Comparison of ENCODE assay signal across 17 cellular contexts in genomic region chr2:119256574-119256921, GRCh38. TPM values are rescaled to one million over a fixed set of nuclear protein-coding genes. Genes with fewer than 3 reads are reported as not detected.
DNase-seq lines count a peak whose midpoint lies in the region; ATAC-seq, FAIRE-seq and TF ChIP-seq lines count a peak whose summit lies in the region.
"Had no signal": no experiment of that assay in that cellular context is flagged by ENCODE, and none has a peak within 500 bp of the region (broad histone marks: within the 10 kb centered on the region; RNA-seq: fewer than 3 reads in every experiment).

No MANE protein-coding gene starts in this region.

- intact Hi-C loops in mammary epithelial cell (cut with micrococcal nuclease): no loop called here
- intact Hi-C loops in right cardiac atrium (cut with DNase I): no loop called here

- H3K27ac ChIP-seq in A549 (peak overlapping the region; percentile 79 to 93), mammary epithelial cell (ENCODE audit: insufficient read depth, low read depth, low read length) (peak overlapping the region; percentile 4), mesenchymal stem cell (ENCODE audit: low read length, poor library complexity, severe bottlenecking) (peak overlapping the region; percentile 98), right cardiac atrium (ENCODE audit: low read length) (no peak overlapping the region)
- H3K27ac ChIP-seq: neutrophil had no signal

- H3K36me3 ChIP-seq in mammary epithelial cell (ENCODE audit: insufficient read depth, low read length) (peaks cover 4% of the 10 kb centered on the region), mesenchymal stem cell (ENCODE audit: control insufficient read depth in 1 of 2, insufficient read depth in 2 of 2, low read depth in 1 of 2, low read length in 2 of 2) (peaks cover 19 to 33% of the 10 kb centered on the region in 2 experiments)

- peak overlapping the region; percentile 21 for H2BK5ac ChIP-seq in mesenchymal stem cell (ENCODE audit: low read depth, low read length, poor library complexity, severe bottlenecking)

- H3K4me1 ChIP-seq in A549 (peaks cover 51% of the 10 kb centered on the region), mammary epithelial cell (ENCODE audit: insufficient read depth, low read length) (peaks cover 47% of the 10 kb centered on the region), mesenchymal stem cell (ENCODE audit: control insufficient read depth, insufficient read depth, low read depth, low read length) (peaks cover 57% of the 10 kb centered on the region), right cardiac atrium (ENCODE audit: control insufficient read depth, insufficient read depth, low read length) (peaks cover 3% of the 10 kb centered on the region)

- no peak overlapping the region for H3K9ac ChIP-seq in mammary epithelial cell (ENCODE audit: insufficient read depth, low read length)
- peak overlapping the region; percentile 45 for H3K9ac ChIP-seq in mesenchymal stem cell (ENCODE audit: low read length)

- H3K79me2 ChIP-seq in mammary epithelial cell (ENCODE audit: insufficient read depth, low read length): peaks cover 10% of the 10 kb centered on the region

- H3K4ac ChIP-seq in mesenchymal stem cell (ENCODE audit: low read depth in 1 of 2, low read length in 2 of 2): peak overlapping the region; percentile 28 to 83

- dilution Hi-C loops in mammary epithelial cell (cut with HindIII; ENCODE audit: low sequenced_read_pairs): no loop called here

- H3K4me2 ChIP-seq in A549: peak overlapping the region; percentile 64
- no peak overlapping the region for H3K4me2 ChIP-seq in mammary epithelial cell (ENCODE audit: insufficient read depth, low read depth, low read length)
- H3K4me2 ChIP-seq in mesenchymal stem cell (ENCODE audit: low read length, poor library complexity, severe bottlenecking): no peak overlapping the region

- peak overlapping the region; percentile 75 for H4K91ac ChIP-seq in mesenchymal stem cell (ENCODE audit: low read length)

- TF ChIP-seq EP300 in A549 (IDR thresholded peaks at IDR 0.05): no peak

- POLR2A ChIA-PET in A549 (lab: Yijun Ruan, JAX): no interaction called here

- no peak for TF ChIP-seq POLR2A in A549 (IDR thresholded peaks at IDR 0.05; ENCODE audit: low read length)

- DNase-seq in A549 (ENCODE audit: low read depth in 1 of 2, low spot score in 1 of 2): no peak
- peak; percentile 54 to 78 for DNase-seq in NCI-H526 (lab: John Stamatoyannopoulos, UW)
- DNase-seq in mammary epithelial cell: no peak
- no peak for DNase-seq in mesenchymal stem cell
- DNase-seq in OCI-M2 (lab: John Stamatoyannopoulos, UW; ENCODE audit: unreplicated experiment): no peak
- no peak for DNase-seq in activated effector memory CD4-positive, alpha-beta T cell treated with anti-CD3 and anti-CD28 coated beads, Interleukin-2, amount 50 U/mL, for 16 hours
- no peak for DNase-seq in right cardiac atrium
- DNase-seq: activated CD4-positive, alpha-beta T cell treated with anti-CD3 and anti-CD28 coated beads for 1 hour; activated gamma-delta T cell; CD4-positive, alpha-beta T cell; DMS79; NCI-H187 treated with DMSO at 0.1 percent for 48 hours; NK-92 treated with Interleukin-12 subunit alpha and Interleukin-12 subunit beta, amount 100 ng/mL, for 24 hours; stimulated activated naive CD8-positive, alpha-beta T cell treated with anti-CD3 and anti-CD28 coated beads, Interleukin-15, amount 100 ng/mL, for 72 hours had no signal

- peak overlapping the region; percentile 75 for H2BK15ac ChIP-seq in mesenchymal stem cell (ENCODE audit: low read depth, poor library complexity, severe bottlenecking)

- CTCF ChIA-PET in A549 (lab: Yijun Ruan, JAX): interaction anchor here (1.8 to 5.7 kb wide), 2 partner anchors 9 to 24 kb away, joined by 5 to 38 read pairs; no protein-coding TSS in a partner anchor
- CTCF ChIA-PET in mammary epithelial cell (lab: Charles Lee; ENCODE audit: low non-redundant PET): no interaction called here

- H4K8ac ChIP-seq in mesenchymal stem cell (ENCODE audit: low read length): peak overlapping the region; percentile 93

- in situ Hi-C loops in mammary epithelial cell (cut with MboI; ENCODE audit: low sequenced_read_pairs in 2 of 2): loop anchor here in 1 of 2 donors (25.0 kb wide), 1 partner anchor 244 kb away; no protein-coding TSS in a partner anchor

- peak overlapping the region; percentile 67 to 79 for H3K18ac ChIP-seq in mesenchymal stem cell (ENCODE audit: low read depth in 1 of 2, low read length in 2 of 2)

- no peaks in the 10 kb centered on the region for H4K20me1 ChIP-seq in mammary epithelial cell (ENCODE audit: insufficient read depth, low read length)

- peak overlapping the region; percentile 80 for H2AK5ac ChIP-seq in mesenchymal stem cell (ENCODE audit: low read length, severe bottlenecking)

- no peak for FAIRE-seq in A549 (lab: Jason Lieb, UNC)
- FAIRE-seq: colon had no signal

- H3K23ac ChIP-seq in mesenchymal stem cell (ENCODE audit: low read length in 2 of 2): no peak overlapping the region

- peak overlapping the region; percentile 69 for H2BK120ac ChIP-seq in mesenchymal stem cell (ENCODE audit: low read depth, low read length)

- no peak for ATAC-seq in A549
- no peak for ATAC-seq in GM19395 (IDR thresholded peaks at IDR 0.05; ENCODE audit: unreplicated experiment)
- ATAC-seq in right cardiac atrium: no peak
- ATAC-seq: stimulated activated naive CD8-positive, alpha-beta T cell treated with anti-CD3 and anti-CD28 coated beads, Interleukin-15, amount 100 ng/mL, for 72 hours had no signal

- no TSS peak for BruUV-seq in mammary epithelial cell (replicated peaks; lab: Mats Ljungman, UMichigan)

- 90% methylated on average over 2 of the region's 2 CpGs for WGBS in A549 (ENCODE audit: missing lambda C conversion rate)
- 100% methylated on average over 1 of the region's 2 CpGs for WGBS in mammary epithelial cell (ENCODE audit: low coverage, missing lambda C conversion rate)
- no CpG with 5 or more reads among the region's 2 CpGs for WGBS in mesenchymal stem cell
- 84% methylated on average over 2 of the region's 2 CpGs for whole genome bisulfite sequencing in right cardiac atrium

- H3K79me1 ChIP-seq in mesenchymal stem cell (replicated peaks; ENCODE audit: low read length, poor library complexity, severe bottlenecking): peaks cover 16% of the 10 kb centered on the region

- H2BK12ac ChIP-seq in mesenchymal stem cell (ENCODE audit: low read length in 2 of 2): peak overlapping the region; percentile 29 to 93

- H3K9me3 ChIP-seq in A549 (no peaks in the 10 kb centered on the region), mammary epithelial cell (replicated peaks; ENCODE audit: insufficient read depth, low read length) (no peaks in the 10 kb centered on the region), mesenchymal stem cell (ENCODE audit: control insufficient read depth, low read length) (no peaks in the 10 kb centered on the region), right cardiac atrium (ENCODE audit: control insufficient read depth, low read length) (no peaks in the 10 kb centered on the region)
- H3K9me3 ChIP-seq: neutrophil had no signal

- no peak overlapping the region for H3K4me3 ChIP-seq in A549
- H3K4me3 ChIP-seq in mammary epithelial cell (replicated peaks in 1 of 3; ENCODE audit: insufficient read depth in 1 of 3, low read depth in 2 of 3, low read length in 3 of 3): no peak overlapping the region
- no peak overlapping the region for H3K4me3 ChIP-seq in mesenchymal stem cell (ENCODE audit: insufficient read depth in 1 of 2, low read depth in 1 of 2, low read length in 2 of 2)
- no peak overlapping the region for H3K4me3 ChIP-seq in right cardiac atrium (ENCODE audit: low read length)

- H3K14ac ChIP-seq in mesenchymal stem cell (ENCODE audit: low read length in 2 of 2): no peak overlapping the region

- H2AFZ ChIP-seq in mammary epithelial cell (ENCODE audit: low read depth, low read length) (no peak overlapping the region), mesenchymal stem cell (ENCODE audit: low read depth, low read length) (no peak overlapping the region)

- no peak for TF ChIP-seq CTCF in A549 (IDR thresholded peaks at IDR 0.05)
- no peak for TF ChIP-seq CTCF in mammary epithelial cell (conservative IDR thresholded peaks at IDR 0.05 in 1 of 2, IDR thresholded peaks at IDR 0.05 in 1 of 2; ENCODE audit: extremely low read depth in 1 of 2, insufficient read depth in 1 of 2, low read depth in 1 of 2, low read length in 2 of 2)

- no peak for TF ChIP-seq RAD21 in A549 (conservative IDR thresholded peaks at IDR 0.05 in 1 of 2, IDR thresholded peaks at IDR 0.05 in 1 of 2)

- H3K27me3 ChIP-seq in mammary epithelial cell (ENCODE audit: insufficient read depth, low read length): no peaks in the 10 kb centered on the region
- no peaks in the 10 kb centered on the region for H3K27me3 ChIP-seq in mesenchymal stem cell (ENCODE audit: control insufficient read depth in 1 of 2, insufficient read depth in 1 of 2, low read length in 2 of 2)
- H3K27me3 ChIP-seq in right cardiac atrium (ENCODE audit: control insufficient read depth, insufficient read depth): no peaks in the 10 kb centered on the region
- H3K27me3 ChIP-seq: neutrophil had no signal

TF ChIP-seq in A549, 52 proteins besides CTCF, POLR2A, EP300 and RAD21 (continues in another document):
- TF ChIP-seq NFE2L2 (conservative IDR thresholded peaks at IDR 0.05; ENCODE audit: low read length): no peak
- TF ChIP-seq HOXA7 (CRISPR knock-in tag; IDR thresholded peaks at IDR 0.05): no peak
- TF ChIP-seq EHF (CRISPR knock-in tag; IDR thresholded peaks at IDR 0.05): no peak
- no peak for TF ChIP-seq ELK1 (IDR thresholded peaks at IDR 0.05; ENCODE audit: low read depth, low read length)
- no peak for TF ChIP-seq BHLHE40 (IDR thresholded peaks at IDR 0.05; ENCODE audit: low read depth, low read length)

RNA-seq across cellular contexts. Expression of gene STEAP3, which starts 32.9 kb away (rescaled TPM):
- polyA plus RNA-seq in A549 (2011; rRNA removed) (23.5 and 31.4 TPM in 2 replicates), A549 (2017; fragmentation: RNase III; extraction: RNeasy Plus Mini Kit Qiagen cat#74134 plus additional on column Dnase treatment) (28.8 to 30.8 TPM (median 30.2 TPM) in 3 replicates), mammary epithelial cell (42.2 TPM), right cardiac atrium (4.8 TPM)
- 38.2 and 58.3 TPM in 2 replicates for polyA plus RNA-seq in A549 (2012; cell fraction: cytosol; rRNA removed)
- polyA plus RNA-seq in A549 (2012; cell fraction: nucleus; rRNA removed): 107 and 196 TPM in 2 replicates
- 25.7 and 31.1 TPM in 2 replicates for polyA minus RNA-seq in A549 (2011; rRNA and poly(A)+ RNA removed)
- total RNA-seq in mammary epithelial cell (10 to 100 TPM; 28.8 to 35.2 TPM), right cardiac atrium (10 to 100 TPM in 2 of 4 donors, 1 to 10 TPM in 2; 7.2 to 12.4 (median 10.2) TPM)
- polyA minus RNA-seq in mammary epithelial cell: 39.5 TPM
- polyA plus RNA-seq in mesenchymal stem cell (2013, experiment 1 of 2): 25.2 TPM
- polyA plus RNA-seq in mesenchymal stem cell (2013, experiment 2 of 2): 25.9 TPM
- total RNA-seq: CD4-positive, alpha-beta T cell had no signal

Comparison
In these comparisons a context has a peak if more than half of its experiments do, and no peak if none do; other contexts are left out.
1. DNase-seq: peak in NCI-H526 (2 of 2); none in A549 (0 of 2), mammary epithelial cell (single experiment), mesenchymal stem cell (single experiment), OCI-M2 (single experiment), activated effector memory CD4-positive, alpha-beta T cell treated with anti-CD3 and anti-CD28 coated beads, Interleukin-2, amount 50 U/mL, for 16 hours (single experiment) and right cardiac atrium (0 of 3).